ENCODE assay signal across 1 cellular context in the genomic region with DNA sequence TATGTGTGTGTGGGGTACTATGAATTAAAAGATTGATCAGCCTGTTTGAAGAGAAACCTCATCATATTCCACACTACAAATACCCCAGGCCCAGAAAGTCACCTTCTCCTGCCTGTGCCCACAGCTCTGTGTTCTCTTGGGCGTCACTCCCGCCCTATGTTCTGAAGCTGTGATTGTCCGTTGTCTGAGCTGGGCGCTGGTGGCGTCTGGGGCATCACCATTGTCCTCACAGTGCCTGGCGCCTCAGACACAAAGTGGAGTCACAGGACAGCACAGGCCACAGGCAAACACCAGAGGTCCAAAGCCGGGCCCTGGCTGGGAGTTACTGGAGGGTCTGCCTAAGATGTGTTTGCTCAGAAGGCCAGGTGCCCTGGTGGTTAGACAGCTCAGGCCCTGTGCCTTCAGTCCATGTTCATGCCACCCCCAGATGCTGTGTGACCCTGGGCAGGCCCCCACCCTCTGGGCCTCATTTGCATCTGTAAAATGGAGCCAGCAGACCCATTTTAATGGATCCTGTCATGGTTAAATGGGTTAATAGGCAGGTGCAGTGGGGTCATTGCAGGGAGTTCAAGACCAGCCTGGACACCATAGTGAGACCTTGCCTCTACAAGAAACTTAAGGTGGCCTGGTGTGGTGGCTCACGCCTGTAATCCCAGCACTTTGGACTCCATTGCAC.
TF ChIP-seq lines count a peak whose summit lies in the region.

No MANE protein-coding gene starts in this region.

TF ChIP-seq in GM12878, 131 proteins besides CTCF, POLR2A, EP300 and RAD21:
- TF ChIP-seq, protein P1, sequence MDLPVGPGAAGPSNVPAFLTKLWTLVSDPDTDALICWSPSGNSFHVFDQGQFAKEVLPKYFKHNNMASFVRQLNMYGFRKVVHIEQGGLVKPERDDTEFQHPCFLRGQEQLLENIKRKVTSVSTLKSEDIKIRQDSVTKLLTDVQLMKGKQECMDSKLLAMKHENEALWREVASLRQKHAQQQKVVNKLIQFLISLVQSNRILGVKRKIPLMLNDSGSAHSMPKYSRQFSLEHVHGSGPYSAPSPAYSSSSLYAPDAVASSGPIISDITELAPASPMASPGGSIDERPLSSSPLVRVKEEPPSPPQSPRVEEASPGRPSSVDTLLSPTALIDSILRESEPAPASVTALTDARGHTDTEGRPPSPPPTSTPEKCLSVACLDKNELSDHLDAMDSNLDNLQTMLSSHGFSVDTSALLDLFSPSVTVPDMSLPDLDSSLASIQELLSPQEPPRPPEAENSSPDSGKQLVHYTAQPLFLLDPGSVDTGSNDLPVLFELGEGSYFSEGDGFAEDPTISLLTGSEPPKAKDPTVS (IDR thresholded peaks at IDR 0.05; ENCODE audit: low read depth, low read length), result no peak
- TF ChIP-seq POU2F2 (IDR thresholded peaks at IDR 0.05; ENCODE audit: borderline replicate concordance, low read depth, low read length) (no peak), IRF4 (IDR thresholded peaks at IDR 0.05; ENCODE audit: low read depth, low read length) (no peak), GABPA (IDR thresholded peaks at IDR 0.05; ENCODE audit: low read depth) (no peak), ATF7 (IDR thresholded peaks at IDR 0.05; ENCODE audit: low read depth) (no peak), HCFC1 (IDR thresholded peaks at IDR 0.05; ENCODE audit: low read length) (no peak), CBX3 (IDR thresholded peaks at IDR 0.05; ENCODE audit: borderline replicate concordance, low read depth) (no peak), KDM1A (IDR thresholded peaks at IDR 0.05; ENCODE audit: borderline replicate concordance) (no peak), NFXL1 (IDR thresholded peaks at IDR 0.05; ENCODE audit: borderline replicate concordance) (no peak), FOS (IDR thresholded peaks at IDR 0.05; ENCODE audit: borderline replicate concordance, extremely low read depth, insufficient read length) (no peak)
- TF ChIP-seq, protein P2, sequence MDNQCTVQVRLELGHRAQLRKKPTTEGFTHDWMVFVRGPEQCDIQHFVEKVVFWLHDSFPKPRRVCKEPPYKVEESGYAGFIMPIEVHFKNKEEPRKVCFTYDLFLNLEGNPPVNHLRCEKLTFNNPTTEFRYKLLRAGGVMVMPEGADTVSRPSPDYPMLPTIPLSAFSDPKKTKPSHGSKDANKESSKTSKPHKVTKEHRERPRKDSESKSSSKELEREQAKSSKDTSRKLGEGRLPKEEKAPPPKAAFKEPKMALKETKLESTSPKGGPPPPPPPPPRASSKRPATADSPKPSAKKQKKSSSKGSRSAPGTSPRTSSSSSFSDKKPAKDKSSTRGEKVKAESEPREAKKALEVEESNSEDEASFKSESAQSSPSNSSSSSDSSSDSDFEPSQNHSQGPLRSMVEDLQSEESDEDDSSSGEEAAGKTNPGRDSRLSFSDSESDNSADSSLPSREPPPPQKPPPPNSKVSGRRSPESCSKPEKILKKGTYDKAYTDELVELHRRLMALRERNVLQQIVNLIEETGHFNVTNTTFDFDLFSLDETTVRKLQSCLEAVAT (IDR thresholded peaks at IDR 0.05), result no peak
- TF ChIP-seq, protein P3, sequence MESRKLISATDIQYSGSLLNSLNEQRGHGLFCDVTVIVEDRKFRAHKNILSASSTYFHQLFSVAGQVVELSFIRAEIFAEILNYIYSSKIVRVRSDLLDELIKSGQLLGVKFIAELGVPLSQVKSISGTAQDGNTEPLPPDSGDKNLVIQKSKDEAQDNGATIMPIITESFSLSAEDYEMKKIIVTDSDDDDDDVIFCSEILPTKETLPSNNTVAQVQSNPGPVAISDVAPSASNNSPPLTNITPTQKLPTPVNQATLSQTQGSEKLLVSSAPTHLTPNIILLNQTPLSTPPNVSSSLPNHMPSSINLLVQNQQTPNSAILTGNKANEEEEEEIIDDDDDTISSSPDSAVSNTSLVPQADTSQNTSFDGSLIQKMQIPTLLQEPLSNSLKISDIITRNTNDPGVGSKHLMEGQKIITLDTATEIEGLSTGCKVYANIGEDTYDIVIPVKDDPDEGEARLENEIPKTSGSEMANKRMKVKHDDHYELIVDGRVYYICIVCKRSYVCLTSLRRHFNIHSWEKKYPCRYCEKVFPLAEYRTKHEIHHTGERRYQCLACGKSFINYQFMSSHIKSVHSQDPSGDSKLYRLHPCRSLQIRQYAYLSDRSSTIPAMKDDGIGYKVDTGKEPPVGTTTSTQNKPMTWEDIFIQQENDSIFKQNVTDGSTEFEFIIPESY (IDR thresholded peaks at IDR 0.05), result no peak
- TF ChIP-seq, protein P4, sequence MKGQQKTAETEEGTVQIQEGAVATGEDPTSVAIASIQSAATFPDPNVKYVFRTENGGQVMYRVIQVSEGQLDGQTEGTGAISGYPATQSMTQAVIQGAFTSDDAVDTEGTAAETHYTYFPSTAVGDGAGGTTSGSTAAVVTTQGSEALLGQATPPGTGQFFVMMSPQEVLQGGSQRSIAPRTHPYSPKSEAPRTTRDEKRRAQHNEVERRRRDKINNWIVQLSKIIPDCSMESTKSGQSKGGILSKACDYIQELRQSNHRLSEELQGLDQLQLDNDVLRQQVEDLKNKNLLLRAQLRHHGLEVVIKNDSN (IDR thresholded peaks at IDR 0.05; ENCODE audit: borderline replicate concordance, extremely low read length, insufficient read depth, low read depth, low read length), result no peak
- TF ChIP-seq, protein P5, sequence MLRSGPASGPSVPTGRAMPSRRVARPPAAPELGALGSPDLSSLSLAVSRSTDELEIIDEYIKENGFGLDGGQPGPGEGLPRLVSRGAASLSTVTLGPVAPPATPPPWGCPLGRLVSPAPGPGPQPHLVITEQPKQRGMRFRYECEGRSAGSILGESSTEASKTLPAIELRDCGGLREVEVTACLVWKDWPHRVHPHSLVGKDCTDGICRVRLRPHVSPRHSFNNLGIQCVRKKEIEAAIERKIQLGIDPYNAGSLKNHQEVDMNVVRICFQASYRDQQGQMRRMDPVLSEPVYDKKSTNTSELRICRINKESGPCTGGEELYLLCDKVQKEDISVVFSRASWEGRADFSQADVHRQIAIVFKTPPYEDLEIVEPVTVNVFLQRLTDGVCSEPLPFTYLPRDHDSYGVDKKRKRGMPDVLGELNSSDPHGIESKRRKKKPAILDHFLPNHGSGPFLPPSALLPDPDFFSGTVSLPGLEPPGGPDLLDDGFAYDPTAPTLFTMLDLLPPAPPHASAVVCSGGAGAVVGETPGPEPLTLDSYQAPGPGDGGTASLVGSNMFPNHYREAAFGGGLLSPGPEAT (IDR thresholded peaks at IDR 0.05; ENCODE audit: low read depth), result no peak
- TF ChIP-seq, protein P6, sequence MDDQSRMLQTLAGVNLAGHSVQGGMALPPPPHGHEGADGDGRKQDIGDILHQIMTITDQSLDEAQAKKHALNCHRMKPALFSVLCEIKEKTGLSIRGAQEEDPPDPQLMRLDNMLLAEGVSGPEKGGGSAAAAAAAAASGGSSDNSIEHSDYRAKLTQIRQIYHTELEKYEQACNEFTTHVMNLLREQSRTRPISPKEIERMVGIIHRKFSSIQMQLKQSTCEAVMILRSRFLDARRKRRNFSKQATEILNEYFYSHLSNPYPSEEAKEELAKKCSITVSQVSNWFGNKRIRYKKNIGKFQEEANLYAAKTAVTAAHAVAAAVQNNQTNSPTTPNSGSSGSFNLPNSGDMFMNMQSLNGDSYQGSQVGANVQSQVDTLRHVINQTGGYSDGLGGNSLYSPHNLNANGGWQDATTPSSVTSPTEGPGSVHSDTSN (IDR thresholded peaks at IDR 0.05; ENCODE audit: insufficient replicate concordance, low read depth, low read length), result no peak
